Comparison of ENCODE assay signal across 10 cellular contexts in the genomic region with DNA sequence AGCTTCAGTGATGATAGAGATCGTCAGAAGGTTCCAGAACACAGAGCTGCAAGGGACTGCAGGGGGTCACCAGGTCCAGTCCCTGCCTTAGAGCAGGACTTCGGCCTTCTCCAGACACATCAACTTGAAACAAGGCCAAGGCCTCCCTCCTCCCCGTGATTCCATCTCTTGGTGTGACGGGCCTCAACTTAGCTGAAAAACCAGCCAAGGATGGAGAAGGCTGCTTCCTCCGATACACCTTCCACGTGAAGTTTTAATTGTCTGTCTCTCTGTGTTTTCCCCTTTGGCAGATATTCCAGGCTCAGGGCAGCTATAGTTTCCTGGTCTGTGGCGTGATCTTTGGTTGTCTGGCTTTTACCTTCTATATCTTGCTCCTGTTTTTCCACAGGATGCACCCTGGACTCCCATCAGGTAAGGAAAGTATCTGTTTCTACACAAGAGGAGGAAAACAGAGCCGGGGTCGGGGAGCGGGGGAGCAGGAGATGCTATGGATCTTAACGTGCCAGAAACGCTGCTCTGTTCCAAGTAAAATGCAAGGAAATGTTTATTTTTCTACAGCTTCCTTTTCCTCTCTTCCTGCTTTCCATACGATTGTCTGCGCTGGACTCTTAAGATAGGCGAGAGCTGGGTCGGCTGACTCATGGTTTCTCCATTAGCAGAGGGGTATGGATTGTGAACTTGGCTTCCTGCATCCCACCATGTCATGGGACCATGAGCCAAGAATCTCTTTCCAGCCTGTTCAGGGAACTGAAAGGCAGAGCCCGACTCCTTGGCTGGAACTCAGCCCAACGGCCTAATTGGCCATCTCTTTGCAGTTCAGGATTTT. TPM values are rescaled to one million over a fixed set of nuclear protein-coding genes. Genes with fewer than 3 reads are reported as not detected.
DNase-seq lines count a peak whose midpoint lies in the region; ATAC-seq lines count a peak whose summit lies in the region.
"Had no signal": no experiment of that assay in that cellular context is flagged by ENCODE, and none has a peak within 500 bp of the region (broad histone marks: within the 10 kb centered on the region; RNA-seq: fewer than 3 reads in every experiment).

No MANE protein-coding gene starts in this region.

- WGBS in urinary bladder: 26% methylated on average over 18 of the region's 18 CpGs

- H3K4me1 ChIP-seq in urinary bladder (ENCODE audit: insufficient read depth): no peaks in the 10 kb centered on the region

- H3K36me3 Mint-ChIP-seq in activated naive CD4-positive, alpha-beta T cell treated with anti-CD3 and anti-CD28 coated beads, Interleukin-2, amount 50 U/mL, for 24 hours: peaks cover 11% of the 10 kb centered on the region

- H3K4me3 ChIP-seq in urinary bladder (ENCODE audit: low read depth, low read length): no peak overlapping the region
- H3K4me3 ChIP-seq: BLaER1 treated with 17β-estradiol and CSF1 and Interleukin-3, amounts not matched to agents 10 nM and 100 nM had no signal

- H3K9me3 Mint-ChIP-seq in activated naive CD4-positive, alpha-beta T cell treated with anti-CD3 and anti-CD28 coated beads, Interleukin-2, amount 50 U/mL, for 24 hours: no peaks in the 10 kb centered on the region

- H3K27ac Mint-ChIP-seq in activated naive CD4-positive, alpha-beta T cell treated with anti-CD3 and anti-CD28 coated beads, Interleukin-2, amount 50 U/mL, for 24 hours: peak overlapping the region; percentile 93

- DNase-seq in activated naive CD4-positive, alpha-beta T cell treated with anti-CD3 and anti-CD28 coated beads, Interleukin-2, amount 50 U/mL, for 16 hours: no peak
- peak; percentile 71 for DNase-seq in mucosa of gallbladder (ENCODE audit: low spot score)
- DNase-seq in stimulated activated CD4-positive, alpha-beta T cell treated with anti-CD3 and anti-CD28 coated beads, Interleukin-2, amount 100 ng/mL, for 24 hours: no peak
- DNase-seq: NCI-H187 treated with DMSO at 0.1 percent for 48 hours had no signal

- no peaks in the 10 kb centered on the region for H3K36me3 ChIP-seq in urinary bladder (ENCODE audit: insufficient read depth)

- peak overlapping the region; percentile 71 for H3K27ac ChIP-seq in urinary bladder (ENCODE audit: low read depth)

- H3K4me3 Mint-ChIP-seq in activated naive CD4-positive, alpha-beta T cell treated with anti-CD3 and anti-CD28 coated beads, Interleukin-2, amount 50 U/mL, for 24 hours: no peak overlapping the region

- no peaks in the 10 kb centered on the region for H3K27me3 Mint-ChIP-seq in activated naive CD4-positive, alpha-beta T cell treated with anti-CD3 and anti-CD28 coated beads, Interleukin-2, amount 50 U/mL, for 24 hours

- ATAC-seq in esophagus mucosa (peak; percentile 45), HG03135 (IDR thresholded peaks at IDR 0.05; ENCODE audit: unreplicated experiment) (no peak), HG02798 (IDR thresholded peaks at IDR 0.05; ENCODE audit: poor library complexity, unreplicated experiment) (no peak)

- H3K4me1 Mint-ChIP-seq in activated naive CD4-positive, alpha-beta T cell treated with anti-CD3 and anti-CD28 coated beads, Interleukin-2, amount 50 U/mL, for 24 hours: peaks cover 40% of the 10 kb centered on the region

RNA-seq across cellular contexts. Expression of gene ELK4, which starts 32.8 kb away (rescaled TPM):
- 28.8 TPM for total RNA-seq in esophagus mucosa
- 74.8 TPM for total RNA-seq in mucosa of gallbladder
- 41.9 TPM for total RNA-seq in urinary bladder
- polyA plus RNA-seq in urinary bladder: 5.6 TPM
